Comparison of ENCODE assay signal across 1 cellular context in the genomic region with DNA sequence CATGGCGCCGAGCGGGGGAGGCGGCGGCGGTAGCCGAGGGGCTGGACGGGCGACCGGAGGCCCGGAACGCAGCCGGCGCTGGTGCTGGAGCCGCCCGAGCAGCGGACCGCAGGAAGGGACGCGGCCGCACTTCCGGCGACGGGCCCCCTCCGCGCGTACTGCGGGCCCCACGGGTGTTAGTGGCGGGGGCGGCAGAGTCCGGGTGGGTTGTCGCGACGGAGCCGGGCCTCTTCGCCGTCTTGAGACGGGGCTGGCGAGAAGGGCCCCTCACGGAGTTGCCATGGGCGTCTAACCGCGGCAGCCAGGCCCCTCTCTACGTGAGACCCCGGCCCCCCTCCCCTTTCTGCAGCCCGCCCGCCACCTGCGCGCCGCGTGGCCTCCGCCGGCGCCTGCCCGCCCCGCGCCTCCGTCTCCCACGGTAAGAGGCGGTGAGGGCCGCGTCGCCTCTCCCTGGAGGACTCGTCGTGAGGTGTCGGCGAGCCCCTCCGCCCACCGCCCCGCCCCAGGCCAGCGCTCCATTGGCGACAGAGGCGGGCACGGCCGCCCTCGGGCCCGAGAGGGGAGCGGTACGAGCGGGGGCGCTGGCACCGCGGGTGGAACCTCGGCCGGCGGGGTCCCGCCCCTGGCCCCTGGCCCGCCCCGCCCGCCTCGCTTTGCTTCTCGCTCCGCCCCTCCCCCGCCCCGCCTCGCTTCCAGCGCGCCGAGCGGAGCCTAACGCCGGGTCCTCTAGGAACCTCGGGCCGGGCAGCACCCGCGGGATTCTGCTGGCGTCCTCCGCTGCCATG.
TF ChIP-seq lines count a peak whose summit lies in the region.

TSS of gene VPS9D1 (minus strand) at position 40 of the 785 bp plus-strand sequence. CDS start at position 3, 37 bp downstream.
TSS of gene ZNF276 (plus strand) at position 679 of the 785 bp plus-strand sequence. CDS start at position 783, 104 bp downstream.

TF ChIP-seq in HepG2, 621 proteins besides CTCF, POLR2A, EP300 and RAD21 (continued from another document and continues in another):
- peak; percentile 53; the same call in 1 of the 2 replicates for TF ChIP-seq ZBTB8A (CRISPR knock-in tag; IDR thresholded peaks at IDR 0.05; ENCODE audit: borderline replicate concordance, low read depth)
- peak; percentile 96 for TF ChIP-seq RBFOX2 (IDR thresholded peaks at IDR 0.05; ENCODE audit: low read depth, low read length)
- 0 out of 2 replicates have a peak, but pooled peaks have one; percentile 17 for TF ChIP-seq HMG20A (CRISPR knock-in tag; IDR thresholded peaks at IDR 0.05; ENCODE audit: borderline replicate concordance)
- no peak; the same call in none of the 2 replicates for TF ChIP-seq TOPORS (CRISPR knock-in tag; IDR thresholded peaks at IDR 0.05)
- TF ChIP-seq ZNF329 (CRISPR knock-in tag; IDR thresholded peaks at IDR 0.05; ENCODE audit: low read depth) = peak; percentile 93
- no peak for TF ChIP-seq ZNF317 (CRISPR knock-in tag; IDR thresholded peaks at IDR 0.05)
- no peak; the same call in 1 of the 2 replicates for TF ChIP-seq MED13 (CRISPR knock-in tag; IDR thresholded peaks at IDR 0.05)
- TF ChIP-seq ZFP82 (CRISPR knock-in tag; IDR thresholded peaks at IDR 0.05; ENCODE audit: borderline replicate concordance) = peak; percentile 80
- TF ChIP-seq NCOA2 (CRISPR knock-in tag; IDR thresholded peaks at IDR 0.05) = peak; percentile 53; the same call in 1 of the 2 replicates
- no peak for TF ChIP-seq MTA3 (CRISPR knock-in tag; IDR thresholded peaks at IDR 0.05)
- peak; percentile 96 for TF ChIP-seq ZNF547 (CRISPR knock-in tag; IDR thresholded peaks at IDR 0.05)
- TF ChIP-seq ZNF121 (CRISPR knock-in tag; IDR thresholded peaks at IDR 0.05) = peak; percentile 76
- TF ChIP-seq NFATC3 (CRISPR knock-in tag; IDR thresholded peaks at IDR 0.05) = 0 out of 2 replicates have a peak, but pooled peaks have one; percentile 21
- TF ChIP-seq RARA (CRISPR knock-in tag; IDR thresholded peaks at IDR 0.05) = peak; percentile 18; the same call in 1 of the 2 replicates
- TF ChIP-seq, protein P1, sequence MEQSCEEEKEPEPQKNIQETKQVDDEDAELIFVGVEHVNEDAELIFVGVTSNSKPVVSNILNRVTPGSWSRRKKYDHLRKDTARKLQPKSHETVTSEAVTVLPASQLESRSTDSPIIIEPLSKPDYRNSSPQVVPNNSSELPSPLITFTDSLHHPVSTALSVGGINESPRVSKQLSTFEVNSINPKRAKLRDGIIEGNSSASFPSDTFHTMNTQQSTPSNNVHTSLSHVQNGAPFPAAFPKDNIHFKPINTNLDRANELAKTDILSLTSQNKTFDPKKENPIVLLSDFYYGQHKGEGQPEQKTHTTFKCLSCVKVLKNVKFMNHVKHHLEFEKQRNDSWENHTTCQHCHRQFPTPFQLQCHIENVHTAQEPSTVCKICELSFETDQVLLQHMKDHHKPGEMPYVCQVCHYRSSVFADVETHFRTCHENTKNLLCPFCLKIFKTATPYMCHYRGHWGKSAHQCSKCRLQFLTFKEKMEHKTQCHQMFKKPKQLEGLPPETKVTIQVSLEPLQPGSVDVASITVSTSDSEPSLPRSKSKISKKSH (CRISPR knock-in tag; IDR thresholded peaks at IDR 0.05; ENCODE audit: borderline replicate concordance) = peak; percentile 67; the same call in 1 of the 2 replicates
- TF ChIP-seq TBX3 (IDR thresholded peaks at IDR 0.05; ENCODE audit: borderline replicate concordance) = peak; percentile 33; the same call in 1 of the 2 replicates
- TF ChIP-seq ZNF30 (CRISPR knock-in tag; IDR thresholded peaks at IDR 0.05) = no peak; the same call in 1 of the 2 replicates
- TF ChIP-seq UBTF (CRISPR knock-in tag; IDR thresholded peaks at IDR 0.05) = peak; percentile 97; the same call in 1 of the 2 replicates
- no peak for TF ChIP-seq MAFF (IDR thresholded peaks at IDR 0.05; ENCODE audit: low read depth, low read length)
- peak; percentile 99 for TF ChIP-seq ZNF34 (CRISPR knock-in tag; IDR thresholded peaks at IDR 0.05; ENCODE audit: borderline replicate concordance)
- 0 out of 2 replicates have a peak, but pooled peaks have one; percentile 1 for TF ChIP-seq REXO4 (CRISPR knock-in tag; IDR thresholded peaks at IDR 0.05; ENCODE audit: borderline replicate concordance)
- TF ChIP-seq CHD4 (IDR thresholded peaks at IDR 0.05; ENCODE audit: borderline replicate concordance, low read length) = no peak
- no peak for TF ChIP-seq ZBTB3 (CRISPR knock-in tag; IDR thresholded peaks at IDR 0.05; ENCODE audit: borderline replicate concordance, low read depth)
- TF ChIP-seq, protein P2, sequence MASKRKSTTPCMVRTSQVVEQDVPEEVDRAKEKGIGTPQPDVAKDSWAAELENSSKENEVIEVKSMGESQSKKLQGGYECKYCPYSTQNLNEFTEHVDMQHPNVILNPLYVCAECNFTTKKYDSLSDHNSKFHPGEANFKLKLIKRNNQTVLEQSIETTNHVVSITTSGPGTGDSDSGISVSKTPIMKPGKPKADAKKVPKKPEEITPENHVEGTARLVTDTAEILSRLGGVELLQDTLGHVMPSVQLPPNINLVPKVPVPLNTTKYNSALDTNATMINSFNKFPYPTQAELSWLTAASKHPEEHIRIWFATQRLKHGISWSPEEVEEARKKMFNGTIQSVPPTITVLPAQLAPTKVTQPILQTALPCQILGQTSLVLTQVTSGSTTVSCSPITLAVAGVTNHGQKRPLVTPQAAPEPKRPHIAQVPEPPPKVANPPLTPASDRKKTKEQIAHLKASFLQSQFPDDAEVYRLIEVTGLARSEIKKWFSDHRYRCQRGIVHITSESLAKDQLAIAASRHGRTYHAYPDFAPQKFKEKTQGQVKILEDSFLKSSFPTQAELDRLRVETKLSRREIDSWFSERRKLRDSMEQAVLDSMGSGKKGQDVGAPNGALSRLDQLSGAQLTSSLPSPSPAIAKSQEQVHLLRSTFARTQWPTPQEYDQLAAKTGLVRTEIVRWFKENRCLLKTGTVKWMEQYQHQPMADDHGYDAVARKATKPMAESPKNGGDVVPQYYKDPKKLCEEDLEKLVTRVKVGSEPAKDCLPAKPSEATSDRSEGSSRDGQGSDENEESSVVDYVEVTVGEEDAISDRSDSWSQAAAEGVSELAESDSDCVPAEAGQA (IDR thresholded peaks at IDR 0.05; ENCODE audit: low read depth) = peak; percentile 65; the same call in 1 of the 2 replicates
- TF ChIP-seq, protein P2 (CRISPR knock-in tag; IDR thresholded peaks at IDR 0.05; ENCODE audit: borderline replicate concordance) = peak; percentile 86
- TF ChIP-seq ZNF20 (CRISPR knock-in tag; IDR thresholded peaks at IDR 0.05) = no peak
- TF ChIP-seq SMAD9 (CRISPR knock-in tag; IDR thresholded peaks at IDR 0.05) = 0 out of 2 replicates have a peak, but pooled peaks have one; percentile 38
- TF ChIP-seq ZNF382 (CRISPR knock-in tag; IDR thresholded peaks at IDR 0.05; ENCODE audit: borderline replicate concordance) = no peak
- TF ChIP-seq HNRNPK (IDR thresholded peaks at IDR 0.05; ENCODE audit: low read depth, low read length, poor library complexity, severe bottlenecking) = peak; percentile 83
- TF ChIP-seq, protein P3, sequence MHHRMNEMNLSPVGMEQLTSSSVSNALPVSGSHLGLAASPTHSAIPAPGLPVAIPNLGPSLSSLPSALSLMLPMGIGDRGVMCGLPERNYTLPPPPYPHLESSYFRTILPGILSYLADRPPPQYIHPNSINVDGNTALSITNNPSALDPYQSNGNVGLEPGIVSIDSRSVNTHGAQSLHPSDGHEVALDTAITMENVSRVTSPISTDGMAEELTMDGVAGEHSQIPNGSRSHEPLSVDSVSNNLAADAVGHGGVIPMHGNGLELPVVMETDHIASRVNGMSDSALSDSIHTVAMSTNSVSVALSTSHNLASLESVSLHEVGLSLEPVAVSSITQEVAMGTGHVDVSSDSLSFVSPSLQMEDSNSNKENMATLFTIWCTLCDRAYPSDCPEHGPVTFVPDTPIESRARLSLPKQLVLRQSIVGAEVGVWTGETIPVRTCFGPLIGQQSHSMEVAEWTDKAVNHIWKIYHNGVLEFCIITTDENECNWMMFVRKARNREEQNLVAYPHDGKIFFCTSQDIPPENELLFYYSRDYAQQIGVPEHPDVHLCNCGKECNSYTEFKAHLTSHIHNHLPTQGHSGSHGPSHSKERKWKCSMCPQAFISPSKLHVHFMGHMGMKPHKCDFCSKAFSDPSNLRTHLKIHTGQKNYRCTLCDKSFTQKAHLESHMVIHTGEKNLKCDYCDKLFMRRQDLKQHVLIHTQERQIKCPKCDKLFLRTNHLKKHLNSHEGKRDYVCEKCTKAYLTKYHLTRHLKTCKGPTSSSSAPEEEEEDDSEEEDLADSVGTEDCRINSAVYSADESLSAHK (CRISPR knock-in tag; IDR thresholded peaks at IDR 0.05; ENCODE audit: borderline replicate concordance) = no peak
- TF ChIP-seq PRPF4 (IDR thresholded peaks at IDR 0.05; ENCODE audit: low read depth, low read length, poor library complexity, severe bottlenecking) = no peak
- TF ChIP-seq KLF11 (CRISPR knock-in tag; IDR thresholded peaks at IDR 0.05) = no peak
- TF ChIP-seq BATF2 (CRISPR knock-in tag; IDR thresholded peaks at IDR 0.05) = no peak; the same call in 1 of the 2 replicates
- TF ChIP-seq CCAR2 (optimal IDR thresholded peaks at IDR 0.05; ENCODE audit: low read depth, low read length) = peak; percentile 75
- TF ChIP-seq, protein P4, sequence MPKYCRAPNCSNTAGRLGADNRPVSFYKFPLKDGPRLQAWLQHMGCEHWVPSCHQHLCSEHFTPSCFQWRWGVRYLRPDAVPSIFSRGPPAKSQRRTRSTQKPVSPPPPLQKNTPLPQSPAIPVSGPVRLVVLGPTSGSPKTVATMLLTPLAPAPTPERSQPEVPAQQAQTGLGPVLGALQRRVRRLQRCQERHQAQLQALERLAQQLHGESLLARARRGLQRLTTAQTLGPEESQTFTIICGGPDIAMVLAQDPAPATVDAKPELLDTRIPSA (CRISPR knock-in tag; IDR thresholded peaks at IDR 0.05; ENCODE audit: borderline replicate concordance) = peak; percentile 71; the same call in 1 of the 2 replicates
- TF ChIP-seq ARNTL (CRISPR knock-in tag; IDR thresholded peaks at IDR 0.05) = peak; percentile 68
- peak; percentile 97 for TF ChIP-seq HOXA3 (CRISPR knock-in tag; IDR thresholded peaks at IDR 0.05)
- peak; percentile 38; the same call in 1 of the 2 replicates for TF ChIP-seq ZFP1 (CRISPR knock-in tag; IDR thresholded peaks at IDR 0.05)
- TF ChIP-seq ELF3 (CRISPR knock-in tag; IDR thresholded peaks at IDR 0.05) = peak; percentile 46; the same call in 1 of the 2 replicates
- 0 out of 2 replicates have a peak, but pooled peaks have one; percentile 8 for TF ChIP-seq NRL (CRISPR knock-in tag; IDR thresholded peaks at IDR 0.05; ENCODE audit: borderline replicate concordance)
- TF ChIP-seq RAD51 (IDR thresholded peaks at IDR 0.05; ENCODE audit: borderline replicate concordance) = no peak
